20 cellular contexts compared by ENCODE assay signal in the genomic region with DNA sequence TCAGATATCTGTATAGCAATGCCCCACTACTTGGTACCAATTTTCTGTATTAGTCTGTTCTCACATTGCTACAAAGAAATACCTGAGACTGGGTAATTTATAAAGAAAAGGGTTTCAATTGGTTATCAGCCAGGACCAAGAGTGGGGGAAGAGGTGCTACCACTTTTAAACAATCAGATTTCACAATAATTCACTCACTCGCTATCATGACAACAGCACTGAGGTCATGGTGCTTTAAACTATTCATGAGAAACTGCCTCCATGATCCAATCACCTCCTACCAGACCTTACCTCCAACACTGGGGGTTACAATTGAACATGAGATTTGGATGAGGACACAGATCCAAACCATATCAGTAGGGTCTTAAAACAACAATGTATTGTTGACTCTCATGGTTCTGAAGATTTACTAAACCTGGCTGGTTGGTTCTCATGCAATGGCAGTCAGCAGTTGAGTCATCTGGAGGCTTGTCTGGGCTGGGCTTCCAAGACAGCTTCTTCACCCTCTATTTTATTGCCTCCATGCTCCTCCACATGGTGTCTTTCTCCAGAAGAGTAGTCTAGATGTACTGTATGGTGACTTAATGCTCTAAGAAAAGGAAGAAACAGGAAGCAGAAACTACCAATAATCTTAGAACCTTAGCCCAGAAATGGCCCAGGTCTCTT. TPM values are rescaled to one million over a fixed set of nuclear protein-coding genes. Genes with fewer than 3 reads are reported as not detected.
A peak's percentile ranks its signal among the peaks of the same experiment; 100 is the strongest.
DNase-seq lines count a peak whose midpoint lies in the region; ATAC-seq, FAIRE-seq and TF ChIP-seq lines count a peak whose summit lies in the region.
"Had no signal": no experiment of that assay in that cellular context is flagged by ENCODE, and none has a peak within 500 bp of the region (broad histone marks: within the 10 kb centered on the region; RNA-seq: fewer than 3 reads in every experiment).

No MANE protein-coding gene starts in this region.

- no peaks in the 10 kb centered on the region for H3K9me2 ChIP-seq in GM23248 (ENCODE audit: insufficient read depth)

- H3F3A ChIP-seq in GM23248 (ENCODE audit: insufficient read depth), result peaks cover 40% of the 10 kb centered on the region

- no peak overlapping the region for H3K27ac ChIP-seq in GM23248
- no peak overlapping the region for H3K27ac ChIP-seq in HepG2 (ENCODE audit: extremely low read length, insufficient read depth, low read length)
- H3K27ac ChIP-seq: A549, C4-2B, HL-60 had no signal

- H2AFZ ChIP-seq in GM23248 (0 out of 2 replicates have a peak overlapping the region, but pooled peaks have one; percentile 28), HepG2 (ENCODE audit: low read length) (peak overlapping the region; percentile 36)

- no peak for FAIRE-seq in HepG2 (lab: Jason Lieb, UNC)
- FAIRE-seq: A549, GM12892, GM19239, H54 had no signal

- H3K9me3 ChIP-seq in GM23248 (ENCODE audit: low read depth), result no peaks in the 10 kb centered on the region
- H3K9me3 ChIP-seq in HepG2 (ENCODE audit: low read length), result peaks cover 21% of the 10 kb centered on the region
- H3K9me3 ChIP-seq: BE2C had no signal

- no peak for TF ChIP-seq CTCF in HepG2 (CRISPR knock-in tag; IDR thresholded peaks at IDR 0.05)

- H3K4me1 ChIP-seq in GM23248 (ENCODE audit: insufficient read depth), result peaks cover 52% of the 10 kb centered on the region
- peaks cover 25% of the 10 kb centered on the region for H3K4me1 ChIP-seq in HepG2 (ENCODE audit: insufficient read depth, low read length)
- H3K4me1 ChIP-seq: BE2C had no signal

- no peak overlapping the region for H3K4me3 ChIP-seq in GM23248
- H3K4me3 ChIP-seq in HepG2 (replicated peaks in 1 of 3; ENCODE audit: insufficient read depth in 1 of 3, low read depth in 2 of 3, low read length in 3 of 3), result no peak overlapping the region
- H3K4me3 ChIP-seq: A549 had no signal

- DNase-seq in GM23248, result peak; percentile 47
- peak; percentile 46 for DNase-seq in MV-4-11 (lab: John Stamatoyannopoulos, UW)
- DNase-seq in HepG2 (ENCODE audit: low spot score), result no peak
- DNase-seq in cortex of kidney (lab: John Stamatoyannopoulos, UW), result no peak
- DNase-seq in NCI-H526 (lab: John Stamatoyannopoulos, UW), result no peak
- DNase-seq: BE2C; CD4-positive, alpha-beta memory T cell; DMS79; GDM1 had no signal

- 75 to 97% methylated on average over 1 of the region's 1 CpG for WGBS in GM23248 (ENCODE audit: low coverage in 1 of 2, low lambda C conversion rate in 2 of 2, missing lambda C conversion rate in 2 of 2), 2 experiments
- WGBS in HepG2 (ENCODE audit: low lambda C conversion rate), result 18% methylated on average over 1 of the region's 1 CpG

- ATAC-seq in esophagus mucosa, result peak; percentile 57
- ATAC-seq in HepG2, result no peak
- no peak for ATAC-seq in GM21390 (IDR thresholded peaks at IDR 0.05; ENCODE audit: unreplicated experiment)
- ATAC-seq in GM18867 (IDR thresholded peaks at IDR 0.05; ENCODE audit: unreplicated experiment), result no peak
- ATAC-seq: A549, HCT116 had no signal

- TF ChIP-seq POLR2A in HepG2 (IDR thresholded peaks at IDR 0.05; ENCODE audit: insufficient read depth in 1 of 2, low read depth in 2 of 2, low read length in 2 of 2), result no peak

- H3K79me2 ChIP-seq in GM23248 (ENCODE audit: insufficient read depth), result no peaks in the 10 kb centered on the region
- no peaks in the 10 kb centered on the region for H3K79me2 ChIP-seq in HepG2 (ENCODE audit: insufficient read depth, low read length)

- CTCF ChIA-PET in HepG2 (lab: Yijun Ruan, JAX; ENCODE audit: low intra/inter-chr PET ratio, low total read pairs), result no interaction called here

- TF ChIP-seq EP300 in HepG2 (IDR thresholded peaks at IDR 0.05; ENCODE audit: low read depth in 2 of 2, low read length in 2 of 2) (no peak), HepG2 (CRISPR knock-in tag; IDR thresholded peaks at IDR 0.05; ENCODE audit: borderline replicate concordance) (no peak)

- POLR2A ChIA-PET in HepG2 (lab: Yijun Ruan, JAX), result no interaction called here

- no TSS peak for BruUV-seq in HepG2 (replicated peaks; lab: Mats Ljungman, UMichigan)

- H3K27me3 ChIP-seq in GM23248 (replicated peaks; ENCODE audit: insufficient read depth) (no peaks in the 10 kb centered on the region), HepG2 (ENCODE audit: control insufficient read depth in 1 of 2, insufficient read depth in 2 of 2, low read length in 2 of 2) (no peaks in the 10 kb centered on the region)
- H3K27me3 ChIP-seq: BE2C had no signal

- no peak for TF ChIP-seq RAD21 in HepG2 (CRISPR knock-in tag; IDR thresholded peaks at IDR 0.05)

- intact Hi-C loops in HepG2 (cut with micrococcal nuclease; ENCODE audit: unreplicated experiment), result no loop called here

- H4K20me1 ChIP-seq in GM23248 (ENCODE audit: insufficient read depth), result no peaks in the 10 kb centered on the region
- no peaks in the 10 kb centered on the region for H4K20me1 ChIP-seq in HepG2 (ENCODE audit: insufficient read depth, low read length)

- no peak overlapping the region for H3K9ac ChIP-seq in GM23248
- H3K9ac ChIP-seq in HepG2 (ENCODE audit: insufficient read depth, low read depth, low read length), result no peak overlapping the region

- in situ Hi-C loops in GM23248 (cut with MboI) (no loop called here), HepG2 (cut with HindIII; ENCODE audit: extremely low pct_ligation_motif_present, low pct_unique_long_range_greater_than_20kb) (no loop called here)

- no peak overlapping the region for H3K4me2 ChIP-seq in GM23248 (ENCODE audit: unreplicated experiment)
- H3K4me2 ChIP-seq in HepG2 (ENCODE audit: low read depth, low read length), result no peak overlapping the region
- H3K4me2 ChIP-seq: A549 had no signal

- H3K36me3 ChIP-seq in GM23248 (ENCODE audit: low read depth), result no peaks in the 10 kb centered on the region
- no peaks in the 10 kb centered on the region for H3K36me3 ChIP-seq in HepG2 (replicated peaks in 1 of 2; ENCODE audit: control insufficient read depth in 1 of 2, insufficient read depth in 2 of 2, low read length in 2 of 2)
- H3K36me3 ChIP-seq: BE2C had no signal

TF ChIP-seq in HepG2, 621 proteins besides CTCF, POLR2A, EP300 and RAD21:
- TF ChIP-seq, protein P1, sequence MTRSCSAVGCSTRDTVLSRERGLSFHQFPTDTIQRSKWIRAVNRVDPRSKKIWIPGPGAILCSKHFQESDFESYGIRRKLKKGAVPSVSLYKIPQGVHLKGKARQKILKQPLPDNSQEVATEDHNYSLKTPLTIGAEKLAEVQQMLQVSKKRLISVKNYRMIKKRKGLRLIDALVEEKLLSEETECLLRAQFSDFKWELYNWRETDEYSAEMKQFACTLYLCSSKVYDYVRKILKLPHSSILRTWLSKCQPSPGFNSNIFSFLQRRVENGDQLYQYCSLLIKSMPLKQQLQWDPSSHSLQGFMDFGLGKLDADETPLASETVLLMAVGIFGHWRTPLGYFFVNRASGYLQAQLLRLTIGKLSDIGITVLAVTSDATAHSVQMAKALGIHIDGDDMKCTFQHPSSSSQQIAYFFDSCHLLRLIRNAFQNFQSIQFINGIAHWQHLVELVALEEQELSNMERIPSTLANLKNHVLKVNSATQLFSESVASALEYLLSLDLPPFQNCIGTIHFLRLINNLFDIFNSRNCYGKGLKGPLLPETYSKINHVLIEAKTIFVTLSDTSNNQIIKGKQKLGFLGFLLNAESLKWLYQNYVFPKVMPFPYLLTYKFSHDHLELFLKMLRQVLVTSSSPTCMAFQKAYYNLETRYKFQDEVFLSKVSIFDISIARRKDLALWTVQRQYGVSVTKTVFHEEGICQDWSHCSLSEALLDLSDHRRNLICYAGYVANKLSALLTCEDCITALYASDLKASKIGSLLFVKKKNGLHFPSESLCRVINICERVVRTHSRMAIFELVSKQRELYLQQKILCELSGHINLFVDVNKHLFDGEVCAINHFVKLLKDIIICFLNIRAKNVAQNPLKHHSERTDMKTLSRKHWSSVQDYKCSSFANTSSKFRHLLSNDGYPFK (CRISPR knock-in tag; IDR thresholded peaks at IDR 0.05; ENCODE audit: borderline replicate concordance), result no peak
- TF ChIP-seq CEBPB (IDR thresholded peaks at IDR 0.05; ENCODE audit: borderline replicate concordance, low read depth, low read length), result 0 out of 2 replicates have a peak, but pooled peaks have one; percentile 9
- TF ChIP-seq, protein P2, sequence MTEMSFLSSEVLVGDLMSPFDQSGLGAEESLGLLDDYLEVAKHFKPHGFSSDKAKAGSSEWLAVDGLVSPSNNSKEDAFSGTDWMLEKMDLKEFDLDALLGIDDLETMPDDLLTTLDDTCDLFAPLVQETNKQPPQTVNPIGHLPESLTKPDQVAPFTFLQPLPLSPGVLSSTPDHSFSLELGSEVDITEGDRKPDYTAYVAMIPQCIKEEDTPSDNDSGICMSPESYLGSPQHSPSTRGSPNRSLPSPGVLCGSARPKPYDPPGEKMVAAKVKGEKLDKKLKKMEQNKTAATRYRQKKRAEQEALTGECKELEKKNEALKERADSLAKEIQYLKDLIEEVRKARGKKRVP (CRISPR knock-in tag; IDR thresholded peaks at IDR 0.05), result peak in 1 of 2 experiments; percentile 24; a peak in 1 of 4 replicates

RNA-seq across cellular contexts. Expression of a gene that starts 21.2 kb away (rescaled TPM):
- 0.97 TPM in 1 of 2 replicates, not detected in the other for total RNA-seq in GM23248 (2014; rRNA removed; shearing (Covaris generic))
- 0.48 and 0.96 TPM in 2 replicates for polyA plus RNA-seq in GM23248 (2016; fragmentation: Nextera tagmentation; extraction: Ambion mirVana)
- not detected for total RNA-seq in esophagus mucosa
- 0.77 and 0.95 TPM in 2 replicates for total RNA-seq in HepG2 (2016; rRNA removed; fragmentation: Illumina TruSeq; extraction: Trizol)
- total RNA-seq in HepG2 (2016; cell fraction: cytosol; rRNA removed; fragmentation: Illumina TruSeq; extraction: Trizol; ENCODE audit: low read depth), result 0.91 TPM in 1 of 2 replicates, not detected in the other
- 0.34 and 1.4 TPM in 2 replicates for total RNA-seq in HepG2 (2016; cell fraction: insoluble cytoplasmic fraction; rRNA removed; fragmentation: Illumina TruSeq; extraction: Trizol)
- 0.59 and 0.62 TPM in 2 replicates for total RNA-seq in HepG2 (2016; cell fraction: membrane; rRNA removed; fragmentation: Illumina TruSeq; extraction: Trizol)
- total RNA-seq in HepG2 (2016; cell fraction: nucleus; rRNA removed; fragmentation: Illumina TruSeq; extraction: Trizol), result 0.75 and 1.1 TPM in 2 replicates
- 0.63 and 0.89 TPM in 2 replicates for polyA plus RNA-seq in HepG2 (2011; rRNA removed)
- 0.90 and 1.1 TPM in 2 replicates for polyA plus RNA-seq in HepG2 (2011; cell fraction: cytosol; rRNA removed)
- 0.66 TPM in 1 of 2 replicates, not detected in the other for polyA plus RNA-seq in HepG2 (2011; cell fraction: nucleus; rRNA removed)
- polyA plus RNA-seq in HepG2 (2012), result 0.47 and 0.86 TPM in 2 replicates
- 0.21 and 0.29 TPM in 2 replicates for polyA plus RNA-seq in HepG2 (2016; cell fraction: cytosol; fragmentation: Illumina TruSeq; extraction: Trizol; ENCODE audit: low read depth)
- polyA plus RNA-seq in HepG2 (2016; cell fraction: insoluble cytoplasmic fraction; fragmentation: Illumina TruSeq; extraction: Trizol; ENCODE audit: low read depth), result 0.45 and 0.89 TPM in 2 replicates
- 0.15 and 0.21 TPM in 2 replicates for polyA plus RNA-seq in HepG2 (2016; cell fraction: membrane; fragmentation: Illumina TruSeq; extraction: Trizol; ENCODE audit: low read depth)
- polyA plus RNA-seq in HepG2 (2016; cell fraction: nucleus; fragmentation: Illumina TruSeq; extraction: Trizol; ENCODE audit: insufficient read depth, low read depth), result 0.72 and 1.8 TPM in 2 replicates
- polyA minus RNA-seq in HepG2 (2011; rRNA and poly(A)+ RNA removed; ENCODE audit: low replicate concordance), result 0.36 TPM in 1 of 2 replicates, not detected in the other
- 1.3 TPM in 1 of 2 replicates, not detected in the other for polyA minus RNA-seq in HepG2 (2011; cell fraction: cytosol; rRNA and poly(A)+ RNA removed)
- polyA minus RNA-seq in HepG2 (2011; cell fraction: nucleus; rRNA and poly(A)+ RNA removed), result 1.0 and 1.6 TPM in 2 replicates
- total RNA-seq: CD4-positive, alpha-beta memory T cell had no signal
- polyA plus RNA-seq: CD4-positive, alpha-beta memory T cell; IgD-negative memory B cell had no signal

Comparison
In these comparisons a context has a peak if more than half of its experiments do, and no peak if none do; other contexts are left out.
1. DNase-seq: peak in GM23248 (single experiment) and MV-4-11 (single experiment); none in HepG2 (single experiment), cortex of kidney (single experiment) and NCI-H526 (0 of 2).